Comparison of ENCODE assay signal across 8 cellular contexts in the genomic region with DNA sequence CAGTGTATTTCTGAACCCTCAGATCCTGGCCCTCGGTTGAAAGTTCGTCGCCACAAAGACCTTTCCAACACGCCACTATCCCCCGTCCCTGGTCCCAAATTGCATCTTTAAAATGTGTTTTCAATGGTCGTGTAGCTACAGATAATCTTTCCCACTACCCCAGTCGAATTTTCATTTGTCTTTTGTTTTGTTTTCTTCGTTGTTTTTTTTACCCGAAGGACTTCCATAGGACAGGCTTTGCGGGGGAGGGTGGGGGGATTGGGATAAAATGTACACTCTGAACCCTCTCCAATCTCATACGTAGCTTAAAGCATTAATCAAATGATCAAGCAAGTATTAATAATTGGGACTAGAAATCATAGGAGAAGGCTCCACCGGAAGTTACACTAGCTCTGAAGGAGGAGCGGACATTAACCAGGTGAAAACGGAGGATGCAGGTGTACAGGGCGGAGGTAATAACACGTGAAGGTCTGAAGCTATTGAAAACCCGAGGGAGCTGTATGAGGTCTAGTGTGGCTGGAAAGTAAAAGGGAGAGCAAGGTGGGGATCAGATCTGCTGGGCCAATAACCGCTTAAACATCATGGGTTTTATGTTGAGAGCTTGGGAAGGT. TPM values are rescaled to one million over a fixed set of nuclear protein-coding genes. Genes with fewer than 3 reads are reported as not detected.
DNase-seq lines count a peak whose midpoint lies in the region; ATAC-seq and TF ChIP-seq lines count a peak whose summit lies in the region.

No MANE protein-coding gene starts in this region.

- TF ChIP-seq POLR2A in prostate gland (IDR thresholded peaks at IDR 0.05), result no peak

- no peaks in the 10 kb centered on the region for H3F3A ChIP-seq in GM23338 (replicated peaks; ENCODE audit: low read depth)
- no peaks in the 10 kb centered on the region for H3F3A ChIP-seq in OCI-LY1 (ENCODE audit: insufficient read depth, low read length)

- peaks cover 19% of the 10 kb centered on the region; the same call in 1 of the 2 replicates for H3K36me3 ChIP-seq in GM23338 (ENCODE audit: insufficient read depth)
- peaks cover 28% of the 10 kb centered on the region for H3K36me3 ChIP-seq in OCI-LY1 (ENCODE audit: insufficient read depth, low read length)
- H3K36me3 ChIP-seq in prostate gland, result no peaks in the 10 kb centered on the region

- H3K27ac Mint-ChIP-seq in GM23338, result no peak overlapping the region

- peak overlapping the region; percentile 51; the same call in 1 of the 2 replicates for H3K27ac ChIP-seq in GM23338 (ENCODE audit: low read depth)
- H3K27ac ChIP-seq in OCI-LY1 (ENCODE audit: low read depth, low read length, poor library complexity, severe bottlenecking), result peak overlapping the region; percentile 93
- H3K27ac ChIP-seq in prostate gland, result peak overlapping the region; percentile 94 to 95

- POLR2A ChIA-PET in AG04449 (lab: Yijun Ruan, JAX), result interaction anchor here (1.0 to 2.0 kb wide), 5 partner anchors 11 to 89 kb away, joined by 3 to 13 read pairs (median 3); a partner anchor contains a TSS

- H3K9me3 Mint-ChIP-seq in GM23338, result no peaks in the 10 kb centered on the region

- peak overlapping the region; percentile 74 for H3K9ac ChIP-seq in OCI-LY1 (ENCODE audit: low read length)

- H3K79me2 ChIP-seq in GM23338 (replicated peaks; ENCODE audit: insufficient read depth), result peaks cover 41% of the 10 kb centered on the region
- H3K79me2 ChIP-seq in OCI-LY1 (ENCODE audit: insufficient read depth, low read length), result peaks cover 26% of the 10 kb centered on the region

- H3K9me3 ChIP-seq in OCI-LY1 (ENCODE audit: low read length), result no peaks in the 10 kb centered on the region
- H3K9me3 ChIP-seq in prostate gland, result no peaks in the 10 kb centered on the region

- H4K20me1 ChIP-seq in GM23338 (replicated peaks; ENCODE audit: insufficient read depth), result peaks cover 11% of the 10 kb centered on the region
- no peaks in the 10 kb centered on the region for H4K20me1 ChIP-seq in OCI-LY1 (ENCODE audit: insufficient read depth, low read length)

- 19% methylated on average over 18 of the region's 18 CpGs for WGBS in prostate gland

- CTCF ChIA-PET in AG04449 (lab: Yijun Ruan, JAX), result interaction anchor here (1.9 to 3.2 kb wide), 2 partner anchors 11 to 271 kb away, joined by 4 to 20 read pairs; no protein-coding TSS in a partner anchor

- peaks cover 7% of the 10 kb centered on the region for H3K4me1 Mint-ChIP-seq in GM23338

- H3K36me3 Mint-ChIP-seq in GM23338 (ENCODE audit: low read depth), result peaks cover 28% of the 10 kb centered on the region

- no peaks in the 10 kb centered on the region for H3K27me3 Mint-ChIP-seq in GM23338 (ENCODE audit: insufficient read depth, low read depth, poor library complexity)

- H3K27me3 ChIP-seq in GM23338 (ENCODE audit: insufficient read depth) (no peaks in the 10 kb centered on the region), OCI-LY1 (ENCODE audit: insufficient read depth, low read length) (no peaks in the 10 kb centered on the region), prostate gland (replicated peaks; ENCODE audit: insufficient read depth) (no peaks in the 10 kb centered on the region)

- peak overlapping the region; percentile 67 for H2AFZ ChIP-seq in GM23338
- H2AFZ ChIP-seq in OCI-LY1 (ENCODE audit: low read length), result peak overlapping the region; percentile 62

- TF ChIP-seq CTCF in AG04449 (IDR thresholded peaks at IDR 0.05; ENCODE audit: insufficient read depth, low read length, missing control alignments), result no peak
- TF ChIP-seq CTCF in GM23338 (conservative IDR thresholded peaks at IDR 0.05; ENCODE audit: low read depth in 2 of 2), result no peak
- no peak for TF ChIP-seq CTCF in OCI-LY1 (IDR thresholded peaks at IDR 0.05; ENCODE audit: low read length)
- TF ChIP-seq CTCF in epithelial cell of esophagus (IDR thresholded peaks at IDR 0.05; ENCODE audit: insufficient read depth, low read depth, low read length, missing control alignments), result no peak
- TF ChIP-seq CTCF in prostate gland (IDR thresholded peaks at IDR 0.05), result no peak

- DNase-seq in AG04449 (ENCODE audit: low read depth, low spot score) (no peak), GM23338 (ENCODE audit: low spot score) (no peak), epithelial cell of esophagus (ENCODE audit: low read depth) (peak; percentile 38), prostate gland (ENCODE audit: low spot score) (peak; percentile 7), GOT3 (lab: John Stamatoyannopoulos, UW) (no peak), SW 1271 (lab: John Stamatoyannopoulos, UW) (no peak)

- H3K4me1 ChIP-seq in GM23338 (ENCODE audit: insufficient read depth) (peaks cover 13% of the 10 kb centered on the region), OCI-LY1 (ENCODE audit: insufficient read depth, low read length, severe bottlenecking) (peaks cover 31% of the 10 kb centered on the region), prostate gland (replicated peaks) (no peaks in the 10 kb centered on the region)

- H3K9me2 ChIP-seq in GM23338 (ENCODE audit: insufficient read depth) (no peaks in the 10 kb centered on the region), OCI-LY1 (ENCODE audit: low read depth, low read length) (no peaks in the 10 kb centered on the region)

- intact Hi-C loops in prostate gland (cut with DNase I), result loop anchor here (2.0 to 10.0 kb wide), 2 partner anchors 32 to 1274 kb away; a partner anchor contains a TSS

- H3K4me3 ChIP-seq in AG04449 (ENCODE audit: low read depth, low read length), result peak overlapping the region; percentile 63
- peak overlapping the region; percentile 88 for H3K4me3 ChIP-seq in GM23338
- H3K4me3 ChIP-seq in OCI-LY1 (ENCODE audit: low read depth, low read length, poor library complexity, severe bottlenecking), result peak overlapping the region; percentile 80
- peak overlapping the region; percentile 77 for H3K4me3 ChIP-seq in epithelial cell of esophagus (ENCODE audit: low read length)
- peak overlapping the region; percentile 52 to 83 for H3K4me3 ChIP-seq in prostate gland

- H3K4me2 ChIP-seq in GM23338 (peak overlapping the region; percentile 82), OCI-LY1 (ENCODE audit: low read length) (peak overlapping the region; percentile 89)

- no peak overlapping the region for H3K4me3 Mint-ChIP-seq in GM23338

- ATAC-seq in GM23338, result no peak
- no peak for ATAC-seq in HG02973 (IDR thresholded peaks at IDR 0.05; ENCODE audit: unreplicated experiment)

TF ChIP-seq in GM23338, 12 proteins besides CTCF, POLR2A, EP300 and RAD21:
- no peak for TF ChIP-seq STAT1 (IDR thresholded peaks at IDR 0.05; ENCODE audit: unreplicated experiment)
- no peak for TF ChIP-seq NANOG (IDR thresholded peaks at IDR 0.05; ENCODE audit: borderline replicate concordance)
- TF ChIP-seq EZH2 (IDR thresholded peaks at IDR 0.05; ENCODE audit: low read depth, unreplicated experiment), result no peak

RNA-seq across cellular contexts. Expression of a gene that starts 32.8 kb away (rescaled TPM):
- 69.1 and 72.0 TPM in 2 replicates for total RNA-seq in GM23338 (2014; rRNA removed; shearing (Covaris generic))
- polyA plus RNA-seq in GM23338 (2016; fragmentation: Nextera tagmentation; extraction: Ambion mirVana), result 87.9 and 88.7 TPM in 2 replicates
- total RNA-seq in prostate gland, result 10 to 100 TPM; 25.1 to 25.7 TPM

Comparison
In these comparisons a context has a peak if more than half of its experiments do, and no peak if none do; other contexts are left out.
1. DNase-seq: peak in epithelial cell of esophagus (single experiment) and prostate gland (single experiment); none in AG04449 (single experiment), GM23338 (single experiment), GOT3 (single experiment) and SW 1271 (0 of 2).
2. Peak in every context shown above with its lines, with median percentiles within 50 percentile points of each other: H3K4me3 ChIP-seq and H3K27ac ChIP-seq.